Comparison of ENCODE assay signal across 19 cellular contexts in the genomic region with DNA sequence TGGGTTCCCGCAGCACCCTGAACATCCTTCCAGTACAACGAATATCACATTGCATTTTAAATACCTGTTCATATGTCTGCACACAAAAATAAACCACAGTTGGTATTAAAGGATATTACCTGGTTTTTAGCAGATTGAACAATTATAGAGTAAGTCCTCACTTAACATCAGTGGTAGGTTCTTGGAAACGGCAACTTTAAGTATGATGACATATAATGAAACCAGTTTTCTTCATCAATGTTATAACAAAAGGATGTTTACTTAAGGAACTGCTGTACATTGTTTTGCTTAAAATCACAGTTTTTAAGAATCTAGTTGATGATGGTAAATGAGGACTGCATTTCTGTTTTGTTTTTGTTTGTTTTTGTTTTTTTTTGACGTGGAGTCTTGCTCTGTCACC.
"Had no signal": no experiment of that assay in that cellular context is flagged by ENCODE, and none has a peak within 500 bp of the region (broad histone marks: within the 10 kb centered on the region; RNA-seq: fewer than 3 reads in every experiment).

No MANE protein-coding gene starts in this region.

- H3K27ac Mint-ChIP-seq: activated naive CD8-positive, alpha-beta T cell treated with anti-CD3 and anti-CD28 coated beads, Interleukin-2, amount 50 U/mL, for 24 hours; natural killer cell treated with Interleukin-12 subunit alpha and Interleukin-12 subunit beta and Interleukin-15 and Interleukin-18, amount 100 ng/mL, for 72 hours had no signal

- H3K4me1 Mint-ChIP-seq: activated naive CD8-positive, alpha-beta T cell treated with anti-CD3 and anti-CD28 coated beads, Interleukin-2, amount 50 U/mL, for 24 hours had no signal

- H3K4me1 ChIP-seq: body of pancreas, gastroesophageal sphincter, right atrium auricular region had no signal

- H3K36me3 Mint-ChIP-seq: natural killer cell treated with Interleukin-12 subunit alpha and Interleukin-12 subunit beta and Interleukin-15 and Interleukin-18, amount 100 ng/mL, for 72 hours had no signal

- H3K9me3 ChIP-seq: body of pancreas, gastroesophageal sphincter, mucosa of descending colon, right atrium auricular region, tibial nerve had no signal

- DNase-seq: activated CD4-positive, alpha-beta T cell treated with anti-CD3 and anti-CD28 coated beads, Interleukin-2, amount 50 U/mL, for 1 hour; activated gamma-delta T cell; activated naive CD4-positive, alpha-beta T cell treated with anti-CD3 and anti-CD28 coated beads, Interleukin-2, amount 50 U/mL, for 16 hours; activated naive CD8-positive, alpha-beta T cell treated with anti-CD3 and anti-CD28 coated beads, Interleukin-2, amount 50 U/mL, for 24 hours; body of pancreas; effector CD8-positive, alpha-beta T cell; head of caudate nucleus; hippocampal formation; left cardiac atrium; left ventricle myocardium superior; mucosa of descending colon; stimulated activated CD4-positive, alpha-beta T cell treated with anti-CD3 and anti-CD28 coated beads, Interleukin-15, amount 100 ng/mL, for 24 hours; stimulated activated naive CD4-positive, alpha-beta T cell treated with Interleukin-2 at 50 U/mL for 16 hours; T-helper 9 cell; WERI-Rb-1 had no signal

- H3K9me3 Mint-ChIP-seq: activated naive CD8-positive, alpha-beta T cell treated with anti-CD3 and anti-CD28 coated beads, Interleukin-2, amount 50 U/mL, for 24 hours; natural killer cell treated with Interleukin-12 subunit alpha and Interleukin-12 subunit beta and Interleukin-15 and Interleukin-18, amount 100 ng/mL, for 72 hours had no signal

- H3K4me3 Mint-ChIP-seq: activated naive CD8-positive, alpha-beta T cell treated with anti-CD3 and anti-CD28 coated beads, Interleukin-2, amount 50 U/mL, for 24 hours; natural killer cell treated with Interleukin-12 subunit alpha and Interleukin-12 subunit beta and Interleukin-15 and Interleukin-18, amount 100 ng/mL, for 72 hours had no signal

- ATAC-seq: activated naive CD8-positive, alpha-beta T cell treated with anti-CD3 and anti-CD28 coated beads, Interleukin-2, amount 50 U/mL, for 24 hours; body of pancreas; gastroesophageal sphincter; left cardiac atrium; left ventricle myocardium superior; mucosa of descending colon; natural killer cell treated with Interleukin-12 subunit alpha and Interleukin-12 subunit beta and Interleukin-15 and Interleukin-18, amount 100 ng/mL, for 72 hours had no signal

- H3K36me3 ChIP-seq: right atrium auricular region, WERI-Rb-1 had no signal

- H3K27me3 Mint-ChIP-seq: activated naive CD8-positive, alpha-beta T cell treated with anti-CD3 and anti-CD28 coated beads, Interleukin-2, amount 50 U/mL, for 24 hours; natural killer cell treated with Interleukin-12 subunit alpha and Interleukin-12 subunit beta and Interleukin-15 and Interleukin-18, amount 100 ng/mL, for 72 hours had no signal

- H3K4me3 ChIP-seq: body of pancreas, gastroesophageal sphincter, mucosa of descending colon, right atrium auricular region, tibial nerve had no signal

- H3K27me3 ChIP-seq: body of pancreas, gastroesophageal sphincter, right atrium auricular region, tibial nerve had no signal
